ENCODE assay signal across 10 cellular contexts in genomic region chr20:49706548-49707517, GRCh38. TPM values are rescaled to one million over a fixed set of nuclear protein-coding genes. Genes with fewer than 3 reads are reported as not detected.
DNase-seq lines count a peak whose midpoint lies in the region; ATAC-seq, FAIRE-seq and TF ChIP-seq lines count a peak whose summit lies in the region.
"Had no signal": no experiment of that assay in that cellular context is flagged by ENCODE, and none has a peak within 500 bp of the region (broad histone marks: within the 10 kb centered on the region; RNA-seq: fewer than 3 reads in every experiment).

No MANE protein-coding gene starts in this region.

- DNase-seq in astrocyte (ENCODE audit: low read depth) = no peak
- no peak for DNase-seq in left lung
- DNase-seq in C1 segment of cervical spinal cord (lab: John Stamatoyannopoulos, UW) = no peak
- DNase-seq in DMS153 treated with DMSO at 0.1 percent for 48 hours (lab: John Stamatoyannopoulos, UW; ENCODE audit: unreplicated experiment) = no peak
- DNase-seq in COLO829 (ENCODE audit: low spot score) = no peak
- DNase-seq in activated CD4-positive, alpha-beta T cell treated with anti-CD3 and anti-CD28 coated beads for 1 hour = no peak
- DNase-seq: activated naive CD4-positive, alpha-beta T cell treated with Interleukin-2 at 50 U/mL for 16 hours; NCI-H1417 treated with DMSO at 0.1 percent for 48 hours had no signal

- H2AFZ ChIP-seq in Loucy (ENCODE audit: low read length) (no peak overlapping the region), astrocyte (ENCODE audit: low read depth, low read length) (no peak overlapping the region)

- peak overlapping the region; percentile 35 for H3K4me2 ChIP-seq in Loucy (ENCODE audit: low read depth, low read length, poor library complexity, severe bottlenecking)
- H3K4me2 ChIP-seq in astrocyte (ENCODE audit: low read length) = no peak overlapping the region

- TF ChIP-seq CTCF in Loucy (conservative IDR thresholded peaks at IDR 0.05; ENCODE audit: low read length) = no peak
- no peak for TF ChIP-seq CTCF in astrocyte (IDR thresholded peaks at IDR 0.05; ENCODE audit: insufficient read depth, low read depth, low read length)
- TF ChIP-seq CTCF in left lung (IDR thresholded peaks at IDR 0.05) = no peak

- H4K20me1 ChIP-seq in Loucy (ENCODE audit: insufficient read depth, low read length, poor library complexity, severe bottlenecking) = peaks cover 59% of the 10 kb centered on the region
- H4K20me1 ChIP-seq in astrocyte (ENCODE audit: insufficient read depth, low read length) = peaks cover 67% of the 10 kb centered on the region

- H3K36me3 ChIP-seq in Loucy (ENCODE audit: insufficient read depth, low read length) = no peaks in the 10 kb centered on the region
- no peaks in the 10 kb centered on the region for H3K36me3 ChIP-seq in astrocyte (ENCODE audit: insufficient read depth, low read length)
- no peaks in the 10 kb centered on the region for H3K36me3 ChIP-seq in left lung

- H3K27me3 ChIP-seq in Loucy (ENCODE audit: insufficient read depth, low read length, poor library complexity, severe bottlenecking) (no peaks in the 10 kb centered on the region), astrocyte (ENCODE audit: insufficient read depth, low read length) (no peaks in the 10 kb centered on the region), left lung (no peaks in the 10 kb centered on the region)

- no peak for FAIRE-seq in astrocyte (lab: Jason Lieb, UNC)

- no peak overlapping the region for H3K9ac ChIP-seq in Loucy (ENCODE audit: low read depth, low read length, poor library complexity, severe bottlenecking)
- H3K9ac ChIP-seq in astrocyte (ENCODE audit: low read length) = no peak overlapping the region

- intact Hi-C loops in left lung (cut with DNase I) = no loop called here

- H3F3A ChIP-seq in Loucy (ENCODE audit: low read depth) = no peaks in the 10 kb centered on the region; the same call in 1 of the 2 replicates

- peak overlapping the region; percentile 62 for H3K4me3 Mint-ChIP-seq in astrocyte (ENCODE audit: unreplicated experiment)
- H3K4me3 Mint-ChIP-seq in stimulated activated memory B cell treated with anti-CD40 and anti-IgM and Interleukin-4, amounts not matched to agents 10 μg/mL and 1 μg/mL and 100 μg/mL, for 72 hours = no peak overlapping the region

- peak overlapping the region; percentile 23 for H3K27ac Mint-ChIP-seq in astrocyte (ENCODE audit: unreplicated experiment)
- H3K27ac Mint-ChIP-seq in stimulated activated memory B cell treated with anti-CD40 and anti-IgM and Interleukin-4, amounts not matched to agents 10 μg/mL and 1 μg/mL and 100 μg/mL, for 72 hours = peak overlapping the region; percentile 9

- H3K4me1 ChIP-seq in Loucy (ENCODE audit: insufficient read depth, low read length, poor library complexity, severe bottlenecking) (peaks cover 44% of the 10 kb centered on the region), astrocyte (ENCODE audit: insufficient read depth, low read length) (peaks cover 1% of the 10 kb centered on the region), left lung (peaks cover 19 to 97% of the 10 kb centered on the region in 2 donors)

- no peaks in the 10 kb centered on the region for H3K36me3 Mint-ChIP-seq in astrocyte (ENCODE audit: low read depth, unreplicated experiment)
- peaks cover 7% of the 10 kb centered on the region for H3K36me3 Mint-ChIP-seq in stimulated activated memory B cell treated with anti-CD40 and anti-IgM and Interleukin-4, amounts not matched to agents 10 μg/mL and 1 μg/mL and 100 μg/mL, for 72 hours

- H3K9me2 ChIP-seq in Loucy (replicated peaks; ENCODE audit: low read depth, low read length) = no peaks in the 10 kb centered on the region

- ATAC-seq in left lung = peak; percentile 56
- no peak for ATAC-seq in stimulated activated memory B cell treated with anti-CD40 and anti-IgM and Interleukin-4, amounts not matched to agents 10 μg/mL and 1 μg/mL and 100 μg/mL, for 72 hours

- H3K9me3 ChIP-seq in Loucy (ENCODE audit: insufficient read depth, low read depth, low read length) (no peaks in the 10 kb centered on the region), astrocyte (ENCODE audit: insufficient read depth, low read depth, low read length) (no peaks in the 10 kb centered on the region), left lung (no peaks in the 10 kb centered on the region)

- no peak overlapping the region for H3K27ac ChIP-seq in astrocyte (ENCODE audit: low read depth, low read length)
- H3K27ac ChIP-seq in left lung = peak overlapping the region in 1 of 2 donors; percentile 41

- peaks cover 22% of the 10 kb centered on the region for H3K4me1 Mint-ChIP-seq in astrocyte (ENCODE audit: low read depth, unreplicated experiment)
- peaks cover 67% of the 10 kb centered on the region for H3K4me1 Mint-ChIP-seq in stimulated activated memory B cell treated with anti-CD40 and anti-IgM and Interleukin-4, amounts not matched to agents 10 μg/mL and 1 μg/mL and 100 μg/mL, for 72 hours

- no peaks in the 10 kb centered on the region for H3K27me3 Mint-ChIP-seq in astrocyte (ENCODE audit: low read depth, unreplicated experiment)
- no peaks in the 10 kb centered on the region for H3K27me3 Mint-ChIP-seq in stimulated activated memory B cell treated with anti-CD40 and anti-IgM and Interleukin-4, amounts not matched to agents 10 μg/mL and 1 μg/mL and 100 μg/mL, for 72 hours

- H3K79me2 ChIP-seq in Loucy (ENCODE audit: insufficient read depth, low read length) (peaks cover 92% of the 10 kb centered on the region), astrocyte (ENCODE audit: insufficient read depth, low read length) (peaks cover 97% of the 10 kb centered on the region)

- H3K9me3 Mint-ChIP-seq in astrocyte (ENCODE audit: unreplicated experiment) = no peaks in the 10 kb centered on the region
- no peaks in the 10 kb centered on the region for H3K9me3 Mint-ChIP-seq in stimulated activated memory B cell treated with anti-CD40 and anti-IgM and Interleukin-4, amounts not matched to agents 10 μg/mL and 1 μg/mL and 100 μg/mL, for 72 hours

- H3K4me3 ChIP-seq in Loucy (ENCODE audit: low read length, poor library complexity, severe bottlenecking) = no peak overlapping the region
- H3K4me3 ChIP-seq in astrocyte (ENCODE audit: insufficient read depth, low read depth, low read length) = no peak overlapping the region
- H3K4me3 ChIP-seq in left lung = no peak overlapping the region

RNA-seq across cellular contexts. Expression of gene B4GALT5, which starts 6.8 kb away (rescaled TPM):
- total RNA-seq in astrocyte = 39.1 and 41.9 TPM in 2 replicates
- total RNA-seq in left lung = 10 to 100 TPM; 38.4 to 51.0 TPM
